Comparison of ENCODE assay signal across 8 cellular contexts in the genomic region with DNA sequence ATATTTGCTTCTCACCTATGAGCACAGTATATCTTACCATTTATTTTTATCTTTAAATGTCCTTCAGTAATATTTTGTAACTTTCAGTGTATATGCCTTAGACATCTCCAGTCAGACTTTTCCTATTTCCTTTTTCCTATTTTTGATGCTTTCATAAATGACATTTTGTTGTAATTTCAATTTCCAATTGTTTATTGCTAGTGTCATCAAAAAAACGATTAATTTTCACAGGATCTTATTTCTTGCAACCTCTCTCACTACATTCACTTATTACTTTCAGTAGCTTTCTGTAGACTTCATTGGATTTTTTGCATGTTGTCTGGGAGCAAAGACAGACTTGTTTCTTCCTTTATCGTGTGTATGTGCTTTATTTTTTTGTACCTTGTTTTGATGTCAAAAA.
"Had no signal": no experiment of that assay in that cellular context is flagged by ENCODE, and none has a peak within 500 bp of the region (broad histone marks: within the 10 kb centered on the region; RNA-seq: fewer than 3 reads in every experiment).

No MANE protein-coding gene starts in this region.

- H3K9ac ChIP-seq: GM23248 had no signal

- H3K4me1 ChIP-seq: HAP-1 had no signal

- DNase-seq: GM23248, GOT3, H7, HFFc6, KG1 had no signal

- H3K36me3 ChIP-seq: HAP-1 had no signal

- H3K27ac ChIP-seq: GM23248, HL-60 had no signal

- H2AFZ ChIP-seq: GM23248 had no signal

- H3K4me3 ChIP-seq: GM23248, HAP-1 had no signal

- ATAC-seq: HCT116 had no signal
